24 cellular contexts compared by ENCODE assay signal in genomic region chr12:47648056-47648579, GRCh38.
"Had no signal": no experiment of that assay in that cellular context is flagged by ENCODE, and none has a peak within 500 bp of the region (broad histone marks: within the 10 kb centered on the region; RNA-seq: fewer than 3 reads in every experiment).

No MANE protein-coding gene starts in this region.

- H3K27me3 Mint-ChIP-seq: activated B cell treated with CpG ODN at 0.5 μM for 24 hours; activated CD4-positive, alpha-beta memory T cell treated with anti-CD3 and anti-CD28 coated beads, Interleukin-2, amount 10 ng/mL, durations not matched to agents 7 days and 5 days; activated naive CD8-positive, alpha-beta T cell; activated T-helper 17 cell treated with anti-CD3 and anti-CD28 coated beads, Interleukin-2, amount 50 U/mL, for 72 hours; T-helper 17 cell had no signal

- H3K27ac Mint-ChIP-seq: activated B cell treated with CpG ODN at 0.5 μM for 24 hours; activated CD4-positive, alpha-beta memory T cell treated with anti-CD3 and anti-CD28 coated beads, Interleukin-2, amount 10 ng/mL, durations not matched to agents 7 days and 5 days; activated naive CD4-positive, alpha-beta T cell treated with anti-CD3 and anti-CD28 coated beads for 36 hours; activated naive CD8-positive, alpha-beta T cell; activated T-helper 17 cell treated with anti-CD3 and anti-CD28 coated beads, Interleukin-2, amount 50 U/mL, for 72 hours; brain; T-helper 17 cell had no signal

- H3K4me3 ChIP-seq: MG63, Peyer's patch had no signal

- DNase-seq: activated B cell treated with CpG ODN at 0.5 μM for 24 hours; activated CD4-positive, alpha-beta memory T cell treated with anti-CD3 and anti-CD28 coated beads, Interleukin-2, amount 10 ng/mL, durations not matched to agents 7 days and 5 days; activated CD4-positive, alpha-beta T cell treated with anti-CD3 and anti-CD28 coated beads, Interleukin-2, amount 50 U/mL, for 1 hour; activated gamma-delta T cell; activated naive CD4-positive, alpha-beta T cell treated with anti-CD3 and anti-CD28 coated beads for 36 hours; activated T-cell treated with anti-CD3 and anti-CD28 coated beads for 4 hours; activated T-cell treated with anti-CD3 and anti-CD28 coated beads, Interleukin-2, amount 50 U/mL, for 48 hours; amygdala; MG63; MV-4-11; NCI-H1092 treated with DMSO at 0.1 percent for 48 hours; NCI-H1417 treated with DMSO at 0.1 percent for 48 hours; NCI-H1694 treated with DMSO at 0.1 percent for 48 hours; NCI-H2029 treated with DMSO at 0.1 percent for 48 hours; NCI-H345; NCI-H510A; NK-92 treated with Interleukin-12 subunit alpha and Interleukin-12 subunit beta, amount 100 ng/mL, for 24 hours; Peyer's patch; SHP77 treated with DMSO at 0.1 percent for 48 hours; T-helper 17 cell; T-helper 9 cell had no signal

- H3K27me3 ChIP-seq: MG63, Peyer's patch had no signal

- ATAC-seq: activated T-helper 17 cell treated with anti-CD3 and anti-CD28 coated beads, Interleukin-2, amount 50 U/mL, for 72 hours; T-helper 17 cell had no signal

- H3K27ac ChIP-seq: Peyer's patch had no signal

- H3K36me3 ChIP-seq: Peyer's patch had no signal

- H3K4me3 Mint-ChIP-seq: activated B cell treated with CpG ODN at 0.5 μM for 24 hours; activated CD4-positive, alpha-beta memory T cell treated with anti-CD3 and anti-CD28 coated beads, Interleukin-2, amount 10 ng/mL, durations not matched to agents 7 days and 5 days; activated naive CD4-positive, alpha-beta T cell treated with anti-CD3 and anti-CD28 coated beads for 36 hours; activated naive CD8-positive, alpha-beta T cell; activated T-helper 17 cell treated with anti-CD3 and anti-CD28 coated beads, Interleukin-2, amount 50 U/mL, for 72 hours; brain; T-helper 17 cell had no signal
